ENCODE assay signal across 20 cellular contexts in the genomic region with DNA sequence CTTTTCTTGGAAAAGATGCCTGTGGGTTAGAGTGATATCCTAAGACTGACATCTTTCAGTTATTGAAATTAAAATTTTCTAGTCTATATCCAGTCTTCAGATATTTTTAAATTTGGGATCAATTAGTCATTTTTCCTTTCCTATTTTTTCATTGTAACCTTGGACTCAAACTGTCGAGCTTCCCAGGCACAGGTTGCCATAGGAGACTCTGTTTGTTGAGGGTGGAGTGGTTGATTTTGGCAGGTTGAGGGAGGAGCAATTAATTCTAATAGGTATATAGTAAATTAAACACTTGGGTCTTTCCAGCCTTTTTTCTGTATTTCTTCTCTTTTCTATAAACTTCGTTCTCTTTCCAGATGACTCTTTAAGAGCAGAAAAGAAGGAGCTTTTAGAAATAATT.
"Had no signal": no experiment of that assay in that cellular context is flagged by ENCODE, and none has a peak within 500 bp of the region (broad histone marks: within the 10 kb centered on the region; RNA-seq: fewer than 3 reads in every experiment).

No MANE protein-coding gene starts in this region.

- H3K27ac ChIP-seq: hepatocyte, neural progenitor cell, ovary, stomach had no signal

- ATAC-seq: left colon; left ventricle myocardium superior; natural killer cell treated with Interleukin-12 subunit alpha and Interleukin-12 subunit beta and Interleukin-15 and Interleukin-18, amount 100 ng/mL, for 72 hours; right cardiac atrium had no signal

- DNase-seq: effector CD8-positive, alpha-beta T cell; foreskin melanocyte; head of caudate nucleus; kidney; left colon; left ventricle myocardium superior; mesenchymal stem cell; midbrain; nucleus accumbens; ovary; right cardiac atrium; small intestine; stimulated activated CD4-positive, alpha-beta T cell treated with anti-CD3 and anti-CD28 coated beads, Interleukin-12 subunit alpha, Interleukin-12 subunit beta, amount 100 ng/mL, for 4 hours; stimulated activated naive CD4-positive, alpha-beta T cell; stomach; trophoblast cell had no signal

- H3K4me3 ChIP-seq: hepatocyte, lung, neural progenitor cell, ovary, stomach had no signal

- H3K4me1 ChIP-seq: stomach had no signal

- H3K36me3 ChIP-seq: neural progenitor cell, ovary, stomach had no signal

- H3K27me3 ChIP-seq: hepatocyte, neural progenitor cell, ovary, stomach had no signal

- H3K9me3 ChIP-seq: ovary, stomach had no signal
